In the genomic region with DNA sequence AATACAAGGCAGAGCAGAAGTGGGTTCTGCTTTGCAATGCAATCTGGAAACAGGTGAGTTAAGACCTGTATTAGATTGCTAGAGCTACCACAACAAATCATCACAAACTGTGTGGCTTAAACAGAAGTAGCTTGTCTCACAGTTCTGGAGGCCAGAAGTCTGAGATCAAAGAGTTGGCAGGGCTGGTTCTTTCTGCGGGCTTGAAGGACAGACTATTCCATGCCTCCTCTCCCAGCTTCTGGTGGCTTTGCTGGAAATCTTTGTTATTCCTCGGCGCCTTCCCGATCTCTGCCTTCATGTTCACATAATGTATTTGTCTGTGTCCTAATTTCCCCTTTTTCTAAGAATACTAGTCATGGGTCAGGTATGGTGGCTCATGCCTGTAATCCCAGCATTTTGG, we compare ENCODE assay signal across 23 cellular contexts.
"Had no signal": no experiment of that assay in that cellular context is flagged by ENCODE, and none has a peak within 500 bp of the region (broad histone marks: within the 10 kb centered on the region; RNA-seq: fewer than 3 reads in every experiment).

No MANE protein-coding gene starts in this region.

- H3K4me2 ChIP-seq: hepatocyte had no signal

- H3K4me3 ChIP-seq: colonic mucosa, hepatocyte, lung, skin epidermis, thoracic aorta, transverse colon had no signal

- H3K27ac ChIP-seq: colonic mucosa, foreskin keratinocyte, hepatocyte, neutrophil, skin epidermis, thoracic aorta, transverse colon had no signal

- DNase-seq: cerebellar nuclear complex; colonic mucosa; dermis blood vessel endothelial cell; effector CD4-positive, alpha-beta T cell; endodermal cell; erythroblast; foreskin keratinocyte; kidney; left colon; left ventricle myocardium superior; mesenchymal stem cell; naive thymus-derived CD4-positive, alpha-beta T cell; stimulated activated CD4-positive, alpha-beta T cell treated with anti-CD3 and anti-CD28 coated beads, Interleukin-4, amount 100 ng/mL, for 1 hour; stimulated activated CD8-positive, alpha-beta memory T cell treated with anti-CD3 and anti-CD28 coated beads, Interleukin-4, amount 100 ng/mL, for 48 hours; transverse colon had no signal

- ATAC-seq: left colon; left ventricle myocardium superior; naive thymus-derived CD4-positive, alpha-beta T cell; sciatic nerve; stimulated activated memory B cell treated with anti-CD40 and anti-IgM and Interleukin-4, amounts not matched to agents 10 μg/mL and 1 μg/mL and 100 μg/mL, for 72 hours had no signal

- H3K4me1 ChIP-seq: colonic mucosa, foreskin keratinocyte, transverse colon had no signal

- H3K9me3 ChIP-seq: colonic mucosa, neutrophil, thoracic aorta, transverse colon had no signal

- H3K9me3 Mint-ChIP-seq: endodermal cell; stimulated activated memory B cell treated with anti-CD40 and anti-IgM and Interleukin-4, amounts not matched to agents 10 μg/mL and 1 μg/mL and 100 μg/mL, for 72 hours; stimulated activated naive CD8-positive, alpha-beta T cell treated with anti-CD3 and anti-CD28 coated beads, Interleukin-15, Interleukin-2, amounts not matched to agents 100 ng/mL and 50 ng/mL, for 24 hours had no signal

- H3K27me3 ChIP-seq: colonic mucosa, foreskin keratinocyte, hepatocyte, neutrophil, transverse colon had no signal

- H3K36me3 ChIP-seq: colonic mucosa had no signal

- H3K27ac Mint-ChIP-seq: endodermal cell; stimulated activated memory B cell treated with anti-CD40 and anti-IgM and Interleukin-4, amounts not matched to agents 10 μg/mL and 1 μg/mL and 100 μg/mL, for 72 hours; stimulated activated naive CD8-positive, alpha-beta T cell treated with anti-CD3 and anti-CD28 coated beads, Interleukin-15, Interleukin-2, amounts not matched to agents 100 ng/mL and 50 ng/mL, for 24 hours had no signal

- H3K4me1 Mint-ChIP-seq: endodermal cell; stimulated activated memory B cell treated with anti-CD40 and anti-IgM and Interleukin-4, amounts not matched to agents 10 μg/mL and 1 μg/mL and 100 μg/mL, for 72 hours had no signal

- H3K27me3 Mint-ChIP-seq: naive thymus-derived CD4-positive, alpha-beta T cell; stimulated activated memory B cell treated with anti-CD40 and anti-IgM and Interleukin-4, amounts not matched to agents 10 μg/mL and 1 μg/mL and 100 μg/mL, for 72 hours; stimulated activated naive CD8-positive, alpha-beta T cell treated with anti-CD3 and anti-CD28 coated beads, Interleukin-15, Interleukin-2, amounts not matched to agents 100 ng/mL and 50 ng/mL, for 24 hours had no signal

- H3K79me2 ChIP-seq: hepatocyte had no signal

- H3K4me3 Mint-ChIP-seq: endodermal cell; naive thymus-derived CD4-positive, alpha-beta T cell; stimulated activated memory B cell treated with anti-CD40 and anti-IgM and Interleukin-4, amounts not matched to agents 10 μg/mL and 1 μg/mL and 100 μg/mL, for 72 hours; stimulated activated naive CD8-positive, alpha-beta T cell treated with anti-CD3 and anti-CD28 coated beads, Interleukin-15, Interleukin-2, amounts not matched to agents 100 ng/mL and 50 ng/mL, for 24 hours had no signal

- H2AFZ ChIP-seq: hepatocyte had no signal
